15 cellular contexts compared by ENCODE assay signal in the genomic region with DNA sequence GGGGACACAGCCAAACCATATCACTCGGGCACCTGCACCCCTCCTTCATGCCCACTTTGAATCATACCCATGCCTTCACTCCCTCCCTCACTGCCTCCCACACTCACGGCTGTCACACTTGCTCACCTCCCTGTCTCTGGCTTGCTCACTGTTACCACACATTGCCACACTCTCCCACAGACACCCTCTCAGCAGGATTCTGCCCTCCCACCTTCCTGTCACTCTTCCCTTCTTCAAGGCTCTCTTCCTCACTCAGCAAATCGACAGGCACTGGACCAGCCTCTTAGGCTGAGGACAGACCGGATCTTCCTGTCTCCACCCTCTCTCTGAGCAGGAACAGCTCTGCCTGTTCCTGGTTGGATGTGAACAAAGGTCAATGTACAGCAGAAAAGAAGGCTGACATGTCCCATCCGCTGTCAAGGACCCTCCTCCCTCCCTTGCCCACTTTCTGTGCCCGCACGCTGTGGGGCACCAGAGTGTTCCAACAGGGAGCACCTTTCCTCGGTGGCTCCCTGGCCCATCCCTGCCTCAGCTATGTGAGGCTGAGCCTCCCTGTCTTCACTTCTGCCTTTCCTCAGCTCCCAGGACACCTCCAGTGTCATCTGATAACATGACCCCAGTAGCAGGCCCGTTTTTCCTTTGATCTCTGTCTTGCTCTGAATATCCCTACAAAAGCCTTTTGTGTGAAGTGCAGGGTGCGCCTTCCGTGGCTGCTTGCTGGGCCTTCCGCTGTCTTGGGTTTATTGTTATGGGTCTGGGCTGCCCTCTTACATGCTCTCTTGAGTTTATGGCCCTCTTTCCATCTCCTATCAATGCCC. TPM values are rescaled to one million over a fixed set of nuclear protein-coding genes. Genes with fewer than 3 reads are reported as not detected.
DNase-seq lines count a peak whose midpoint lies in the region; ATAC-seq, FAIRE-seq and TF ChIP-seq lines count a peak whose summit lies in the region.
"Had no signal": no experiment of that assay in that cellular context is flagged by ENCODE, and none has a peak within 500 bp of the region (broad histone marks: within the 10 kb centered on the region; RNA-seq: fewer than 3 reads in every experiment).

No MANE protein-coding gene starts in this region.

- H3K9me3 Mint-ChIP-seq in activated CD4-positive, alpha-beta T cell treated with anti-CD3 and anti-CD28 coated beads for 36 hours (ENCODE audit: low read depth), result peaks cover 2% of the 10 kb centered on the region
- H3K9me3 Mint-ChIP-seq in activated naive CD8-positive, alpha-beta T cell treated with anti-CD3 and anti-CD28 coated beads, Interleukin-2, amount 50 U/mL, for 24 hours, result peaks cover 5% of the 10 kb centered on the region

- WGBS in small intestine, 3 donors, result 46 to 57% (median 57%) methylated on average over 12 of the region's 12 CpGs
- WGBS in body of pancreas, 2 donors, result 61 to 66% methylated on average over 12 of the region's 12 CpGs

- peaks cover 5% of the 10 kb centered on the region for H3K36me3 Mint-ChIP-seq in activated CD4-positive, alpha-beta T cell treated with anti-CD3 and anti-CD28 coated beads for 36 hours (ENCODE audit: low read depth)
- H3K36me3 Mint-ChIP-seq in activated naive CD8-positive, alpha-beta T cell treated with anti-CD3 and anti-CD28 coated beads, Interleukin-2, amount 50 U/mL, for 24 hours (ENCODE audit: low read depth), result no peaks in the 10 kb centered on the region

- H3K27ac Mint-ChIP-seq in activated CD4-positive, alpha-beta T cell treated with anti-CD3 and anti-CD28 coated beads for 36 hours, result no peak overlapping the region
- H3K27ac Mint-ChIP-seq in activated naive CD8-positive, alpha-beta T cell treated with anti-CD3 and anti-CD28 coated beads, Interleukin-2, amount 50 U/mL, for 24 hours, result no peak overlapping the region

- TF ChIP-seq CTCF in body of pancreas (IDR thresholded peaks at IDR 0.05), result no peak

- peak overlapping the region; percentile 1 for H3K9ac ChIP-seq in HUES6 (ENCODE audit: low read length)

- intact Hi-C loops in activated CD4-positive, alpha-beta T cell treated with anti-CD3 and anti-CD28 coated beads for 36 hours (cut with DNase I, micrococcal nuclease), result no loop called here
- intact Hi-C loops in body of pancreas (cut with DNase I), result no loop called here

- no peaks in the 10 kb centered on the region for H3K27me3 ChIP-seq in HUES6 (ENCODE audit: control insufficient read depth, insufficient read depth, low read length)
- no peaks in the 10 kb centered on the region for H3K27me3 ChIP-seq in small intestine (ENCODE audit: control insufficient read depth in 2 of 2, insufficient read depth in 2 of 2, low read length in 2 of 2)
- no peaks in the 10 kb centered on the region for H3K27me3 ChIP-seq in body of pancreas
- H3K27me3 ChIP-seq: gastroesophageal sphincter, testis had no signal

- H3K9me3 ChIP-seq in HUES6 (ENCODE audit: control insufficient read depth, insufficient read depth, low read depth, low read length), result peaks cover 18% of the 10 kb centered on the region
- no peaks in the 10 kb centered on the region for H3K9me3 ChIP-seq in small intestine (ENCODE audit: control insufficient read depth, low read depth)
- no peaks in the 10 kb centered on the region for H3K9me3 ChIP-seq in body of pancreas
- H3K9me3 ChIP-seq: gastroesophageal sphincter, testis had no signal

- H3K4me1 ChIP-seq in HUES6 (ENCODE audit: control insufficient read depth, insufficient read depth, low read length) (peaks cover 9% of the 10 kb centered on the region; the same call in 1 of the 2 replicates), small intestine (ENCODE audit: control insufficient read depth in 2 of 2, insufficient read depth in 1 of 2, low read depth in 1 of 2, low read length in 1 of 2) (no peaks in the 10 kb centered on the region), body of pancreas (no peaks in the 10 kb centered on the region)
- H3K4me1 ChIP-seq: testis had no signal

- no peak overlapping the region for H3K4me3 ChIP-seq in HUES6 (ENCODE audit: low read depth, low read length)
- H3K4me3 ChIP-seq in small intestine (ENCODE audit: low read depth in 1 of 2, low read length in 2 of 2), result no peak overlapping the region
- H3K4me3 ChIP-seq in body of pancreas, result no peak overlapping the region
- H3K4me3 ChIP-seq: gastroesophageal sphincter, testis had no signal

- H3K4me1 Mint-ChIP-seq in activated CD4-positive, alpha-beta T cell treated with anti-CD3 and anti-CD28 coated beads for 36 hours, result no peaks in the 10 kb centered on the region
- H3K4me1 Mint-ChIP-seq in activated naive CD8-positive, alpha-beta T cell treated with anti-CD3 and anti-CD28 coated beads, Interleukin-2, amount 50 U/mL, for 24 hours, result peaks cover 6% of the 10 kb centered on the region

- H3K27me3 Mint-ChIP-seq in activated CD4-positive, alpha-beta T cell treated with anti-CD3 and anti-CD28 coated beads for 36 hours, result no peaks in the 10 kb centered on the region
- no peaks in the 10 kb centered on the region for H3K27me3 Mint-ChIP-seq in activated naive CD8-positive, alpha-beta T cell treated with anti-CD3 and anti-CD28 coated beads, Interleukin-2, amount 50 U/mL, for 24 hours

- H3K36me3 ChIP-seq in HUES6 (ENCODE audit: control insufficient read depth, insufficient read depth, low read length), result no peaks in the 10 kb centered on the region
- H3K36me3 ChIP-seq in small intestine (ENCODE audit: control insufficient read depth in 2 of 2, insufficient read depth in 2 of 2, low read length in 2 of 2), result no peaks in the 10 kb centered on the region
- H3K36me3 ChIP-seq in body of pancreas (replicated peaks in 1 of 2; ENCODE audit: insufficient read depth in 1 of 2, low read depth in 2 of 2), result no peaks in the 10 kb centered on the region
- H3K36me3 ChIP-seq: gastroesophageal sphincter had no signal

- no peak for TF ChIP-seq POLR2A in body of pancreas (IDR thresholded peaks at IDR 0.05)

- no peak overlapping the region for H3K27ac ChIP-seq in HUES6 (ENCODE audit: low read depth, low read length)
- H3K27ac ChIP-seq in small intestine (ENCODE audit: low read depth in 1 of 2, low read length in 1 of 2), result no peak overlapping the region
- H3K27ac ChIP-seq in body of pancreas, result no peak overlapping the region
- H3K27ac ChIP-seq: gastroesophageal sphincter, testis had no signal

- DNase-seq in activated CD4-positive, alpha-beta T cell treated with anti-CD3 and anti-CD28 coated beads for 36 hours, result peak; percentile 46
- DNase-seq in activated CD4-positive, alpha-beta T cell treated with anti-CD3 and anti-CD28 coated beads for 1 hour, result no peak
- DNase-seq in activated naive CD8-positive, alpha-beta T cell treated with anti-CD3 and anti-CD28 coated beads, Interleukin-2, amount 50 U/mL, for 24 hours, result peak; percentile 11
- DNase-seq in small intestine (peak; percentile 37), AG08396 (ENCODE audit: low spot score) (no peak), body of pancreas (no peak)
- DNase-seq in activated CD4-positive, CD25-positive, alpha-beta regulatory T cell (lab: John Stamatoyannopoulos, UW), result no peak
- DNase-seq: ACHN, NCI-H1436 treated with DMSO at 0.1 percent for 48 hours, occipital lobe, testis had no signal

- peak; percentile 78 for ATAC-seq in activated CD4-positive, alpha-beta T cell treated with anti-CD3 and anti-CD28 coated beads for 36 hours
- ATAC-seq in activated naive CD8-positive, alpha-beta T cell treated with anti-CD3 and anti-CD28 coated beads, Interleukin-2, amount 50 U/mL, for 24 hours, result peak; percentile 83
- no peak for ATAC-seq in body of pancreas
- ATAC-seq: gastroesophageal sphincter had no signal

- POLR2A ChIA-PET in activated CD4-positive, alpha-beta T cell treated with anti-CD3 and anti-CD28 coated beads for 36 hours (lab: Charles Lee), result no interaction called here

- CTCF ChIA-PET in activated CD4-positive, alpha-beta T cell treated with anti-CD3 and anti-CD28 coated beads for 36 hours (lab: Charles Lee), result no interaction called here

- H3K4me3 Mint-ChIP-seq in activated CD4-positive, alpha-beta T cell treated with anti-CD3 and anti-CD28 coated beads for 36 hours, result no peak overlapping the region
- no peak overlapping the region for H3K4me3 Mint-ChIP-seq in activated naive CD8-positive, alpha-beta T cell treated with anti-CD3 and anti-CD28 coated beads, Interleukin-2, amount 50 U/mL, for 24 hours

- no peak for FAIRE-seq in small intestine (lab: Jason Lieb, UNC)

RNA-seq across cellular contexts. Expression of gene CCDC182, which starts 47.0 kb away (rescaled TPM):
- not detected for total RNA-seq in activated CD4-positive, alpha-beta T cell treated with anti-CD3 and anti-CD28 coated beads for 36 hours
- polyA plus RNA-seq in small intestine, result not detected
- not detected for total RNA-seq in body of pancreas
- total RNA-seq: gastroesophageal sphincter, liver had no signal
- polyA plus RNA-seq: adipose tissue, liver had no signal

Comparison
In these comparisons a context has a peak if more than half of its experiments do, and no peak if none do; other contexts are left out.
1. DNase-seq: peak in activated CD4-positive, alpha-beta T cell treated with anti-CD3 and anti-CD28 coated beads for 36 hours (single experiment), activated naive CD8-positive, alpha-beta T cell treated with anti-CD3 and anti-CD28 coated beads, Interleukin-2, amount 50 U/mL, for 24 hours (single experiment) and small intestine (single experiment); none in activated CD4-positive, alpha-beta T cell treated with anti-CD3 and anti-CD28 coated beads for 1 hour (single experiment), AG08396 (single experiment), body of pancreas (0 of 4) and activated CD4-positive, CD25-positive, alpha-beta regulatory T cell (0 of 4).